1 cellular context compared by ENCODE assay signal in genomic region chr6:149806127-149806526, GRCh38.
TF ChIP-seq lines count a peak whose summit lies in the region.

No MANE protein-coding gene starts in this region.

TF ChIP-seq in HepG2, 621 proteins besides CTCF, POLR2A, EP300 and RAD21:
- TF ChIP-seq RBM22 (optimal IDR thresholded peaks at IDR 0.05; ENCODE audit: low read length) (peak; percentile 74), BORCS8-MEF2B (CRISPR knock-in tag; IDR thresholded peaks at IDR 0.05) (no peak), YEATS2 (CRISPR knock-in tag; IDR thresholded peaks at IDR 0.05; ENCODE audit: borderline replicate concordance) (no peak)
TF ChIP-seq in HepG2: peak in this region for 1.
